Comparison of ENCODE assay signal across 24 cellular contexts in the genomic region with DNA sequence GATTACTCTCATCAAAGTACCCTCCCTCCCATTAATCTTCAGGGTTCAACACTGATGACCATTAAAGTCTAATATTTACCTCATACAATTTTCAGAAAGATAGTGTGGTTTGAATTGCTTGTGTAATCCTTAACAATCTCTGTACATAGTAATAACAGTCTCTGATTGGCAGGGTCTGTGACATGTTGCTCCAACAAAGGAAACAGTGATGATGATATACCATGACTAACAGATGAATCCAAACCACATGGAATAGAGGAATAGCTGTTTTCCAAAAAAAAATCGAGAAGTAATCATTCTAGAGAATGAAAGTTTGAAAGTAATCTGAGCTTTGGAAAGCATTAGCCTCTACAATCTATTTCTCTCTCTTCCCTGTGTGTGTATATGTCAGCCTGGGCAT.
A peak's percentile ranks its signal among the peaks of the same experiment; 100 is the strongest.
DNase-seq lines count a peak whose midpoint lies in the region; TF ChIP-seq lines count a peak whose summit lies in the region.
"Had no signal": no experiment of that assay in that cellular context is flagged by ENCODE, and none has a peak within 500 bp of the region (broad histone marks: within the 10 kb centered on the region; RNA-seq: fewer than 3 reads in every experiment).

No MANE protein-coding gene starts in this region.

- H3K9me3 ChIP-seq in adipocyte (ENCODE audit: control insufficient read depth, low read length) (no peaks in the 10 kb centered on the region), smooth muscle cell (replicated peaks; ENCODE audit: low read depth) (no peaks in the 10 kb centered on the region)
- H3K9me3 ChIP-seq: gastroesophageal sphincter, HAP-1, SJCRH30 had no signal

- H3K79me2 ChIP-seq in smooth muscle cell (ENCODE audit: low read depth): no peaks in the 10 kb centered on the region

- no peak overlapping the region for H2AFZ ChIP-seq in smooth muscle cell (ENCODE audit: low read depth)

- H3F3A ChIP-seq in smooth muscle cell (ENCODE audit: low read depth): no peaks in the 10 kb centered on the region

- H3K9me3 Mint-ChIP-seq in immature natural killer cell: peaks cover 7 to 31% (median 11%) of the 10 kb centered on the region in 6 donors
- H3K9me3 Mint-ChIP-seq: activated naive CD8-positive, alpha-beta T cell treated with anti-CD3 and anti-CD28 coated beads, Interleukin-2, amount 10 ng/mL, durations not matched to agents 7 days and 5 days; dendritic cell treated with granulocyte-macrophage colony-stimulating factor and Interleukin-4, amounts not matched to agents 40 ng/mL and 50 ng/mL, for 4 days; WTC11 had no signal

- no peak overlapping the region for H3K4me2 ChIP-seq in smooth muscle cell

- H3K4me3 ChIP-seq in adipocyte (ENCODE audit: low read length) (no peak overlapping the region), smooth muscle cell (no peak overlapping the region)
- H3K4me3 ChIP-seq: gastroesophageal sphincter, HAP-1, SJCRH30 had no signal

- no peak for TF ChIP-seq CTCF in smooth muscle cell (IDR thresholded peaks at IDR 0.05; ENCODE audit: borderline replicate concordance, insufficient read depth, poor library complexity, severe bottlenecking)

- no peaks in the 10 kb centered on the region for H3K27me3 ChIP-seq in adipocyte (replicated peaks; ENCODE audit: control insufficient read depth, insufficient read depth, low read length)
- no peaks in the 10 kb centered on the region for H3K27me3 ChIP-seq in smooth muscle cell (ENCODE audit: low read depth)
- H3K27me3 ChIP-seq: gastroesophageal sphincter, neutrophil, SJCRH30 had no signal

- no peak overlapping the region for H3K4me3 Mint-ChIP-seq in immature natural killer cell
- H3K4me3 Mint-ChIP-seq: activated naive CD8-positive, alpha-beta T cell treated with anti-CD3 and anti-CD28 coated beads, Interleukin-2, amount 10 ng/mL, durations not matched to agents 7 days and 5 days; CD4-positive, CD25-positive, alpha-beta regulatory T cell; dendritic cell treated with granulocyte-macrophage colony-stimulating factor and Interleukin-4, amounts not matched to agents 40 ng/mL and 50 ng/mL, for 4 days; stimulated activated memory B cell treated with anti-CD40 and anti-IgM and Interleukin-4, amounts not matched to agents 10 μg/mL and 1 μg/mL and 100 μg/mL, for 72 hours; WTC11 had no signal

- 52% methylated on average over 1 of the region's 1 CpG for WGBS in smooth muscle cell (ENCODE audit: low lambda C conversion rate)

- no peaks in the 10 kb centered on the region for H3K36me3 Mint-ChIP-seq in immature natural killer cell
- H3K36me3 Mint-ChIP-seq: activated naive CD8-positive, alpha-beta T cell treated with anti-CD3 and anti-CD28 coated beads, Interleukin-2, amount 10 ng/mL, durations not matched to agents 7 days and 5 days; CD4-positive, CD25-positive, alpha-beta regulatory T cell; stimulated activated memory B cell treated with anti-CD40 and anti-IgM and Interleukin-4, amounts not matched to agents 10 μg/mL and 1 μg/mL and 100 μg/mL, for 72 hours; WTC11 had no signal

- DNase-seq in HCEC 1CT (peak; percentile 89), adipocyte (ENCODE audit: low read depth) (peak; percentile 2), fibroblast of peridontal ligament (ENCODE audit: extremely low read depth) (peak; percentile 78), smooth muscle cell (lab: John Stamatoyannopoulos, UW; ENCODE audit: unreplicated experiment) (no peak), immature natural killer cell (no peak), LoVo (ENCODE audit: low spot score) (no peak)
- no peak for DNase-seq in central memory CD4-positive, alpha-beta T cell
- DNase-seq: activated CD8-positive, alpha-beta memory T cell treated with anti-CD3 and anti-CD28 coated beads, Interleukin-2, amount 50 U/mL, for 4 hours; activated naive CD8-positive, alpha-beta T cell treated with anti-CD3 and anti-CD28 coated beads, Interleukin-2, amount 10 ng/mL, durations not matched to agents 7 days and 5 days; CD4-positive, CD25-positive, alpha-beta regulatory T cell; DMS 273 treated with DMSO at 0.1 percent for 48 hours; GDM1; KG1; NCI-H187 treated with DMSO at 0.1 percent for 48 hours; NCI-H226; OCI-M1; SJCRH30; small intestine had no signal

- H3K27me3 Mint-ChIP-seq in immature natural killer cell (ENCODE audit: low read depth in 3 of 3): no peaks in the 10 kb centered on the region
- H3K27me3 Mint-ChIP-seq: activated naive CD8-positive, alpha-beta T cell treated with anti-CD3 and anti-CD28 coated beads, Interleukin-2, amount 10 ng/mL, durations not matched to agents 7 days and 5 days; CD4-positive, CD25-positive, alpha-beta regulatory T cell; dendritic cell treated with granulocyte-macrophage colony-stimulating factor and Interleukin-4, amounts not matched to agents 40 ng/mL and 50 ng/mL, for 4 days; stimulated activated memory B cell treated with anti-CD40 and anti-IgM and Interleukin-4, amounts not matched to agents 10 μg/mL and 1 μg/mL and 100 μg/mL, for 72 hours had no signal

- peaks cover 5% of the 10 kb centered on the region for H3K4me1 ChIP-seq in adipocyte (ENCODE audit: control insufficient read depth, insufficient read depth, low read length)
- no peaks in the 10 kb centered on the region for H3K4me1 ChIP-seq in smooth muscle cell (ENCODE audit: low read depth)
- H3K4me1 ChIP-seq: gastroesophageal sphincter, HAP-1, SJCRH30 had no signal

- H3K36me3 ChIP-seq in adipocyte (ENCODE audit: control insufficient read depth, insufficient read depth, low read length, severe bottlenecking) (no peaks in the 10 kb centered on the region), smooth muscle cell (ENCODE audit: low read depth) (no peaks in the 10 kb centered on the region)
- H3K36me3 ChIP-seq: gastroesophageal sphincter, HAP-1, neutrophil, SJCRH30 had no signal

- H3K9ac ChIP-seq in adipocyte (ENCODE audit: low read length) (no peak overlapping the region), smooth muscle cell (ENCODE audit: low read depth) (no peak overlapping the region)

- no peak overlapping the region for H3K27ac Mint-ChIP-seq in immature natural killer cell
- H3K27ac Mint-ChIP-seq: activated naive CD8-positive, alpha-beta T cell treated with anti-CD3 and anti-CD28 coated beads, Interleukin-2, amount 10 ng/mL, durations not matched to agents 7 days and 5 days; CD4-positive, CD25-positive, alpha-beta regulatory T cell; dendritic cell treated with granulocyte-macrophage colony-stimulating factor and Interleukin-4, amounts not matched to agents 40 ng/mL and 50 ng/mL, for 4 days; stimulated activated memory B cell treated with anti-CD40 and anti-IgM and Interleukin-4, amounts not matched to agents 10 μg/mL and 1 μg/mL and 100 μg/mL, for 72 hours; WTC11 had no signal

- peak overlapping the region; percentile 72 for H3K27ac ChIP-seq in smooth muscle cell (ENCODE audit: low read depth)
- H3K27ac ChIP-seq: gastroesophageal sphincter, neutrophil, SJCRH30 had no signal

- no peaks in the 10 kb centered on the region for H3K4me1 Mint-ChIP-seq in immature natural killer cell
- H3K4me1 Mint-ChIP-seq: activated naive CD8-positive, alpha-beta T cell treated with anti-CD3 and anti-CD28 coated beads, Interleukin-2, amount 10 ng/mL, durations not matched to agents 7 days and 5 days; CD4-positive, CD25-positive, alpha-beta regulatory T cell; stimulated activated memory B cell treated with anti-CD40 and anti-IgM and Interleukin-4, amounts not matched to agents 10 μg/mL and 1 μg/mL and 100 μg/mL, for 72 hours had no signal

- H4K20me1 ChIP-seq in smooth muscle cell (ENCODE audit: low read depth): no peaks in the 10 kb centered on the region

Comparison
In these comparisons a context has a peak if more than half of its experiments do, and no peak if none do; other contexts are left out.
1. DNase-seq: peak in HCEC 1CT (single experiment), adipocyte (single experiment) and fibroblast of peridontal ligament (single experiment); none in smooth muscle cell (single experiment), immature natural killer cell (0 of 3), central memory CD4-positive, alpha-beta T cell (single experiment) and LoVo (single experiment).